In genomic region chr20:51014797-51015722, GRCh38 we compare ENCODE assay signal across 9 cellular contexts. TPM values are rescaled to one million over a fixed set of nuclear protein-coding genes. Genes with fewer than 3 reads are reported as not detected.
DNase-seq lines count a peak whose midpoint lies in the region; ATAC-seq, FAIRE-seq and TF ChIP-seq lines count a peak whose summit lies in the region.
"Had no signal": no experiment of that assay in that cellular context is flagged by ENCODE, and none has a peak within 500 bp of the region (broad histone marks: within the 10 kb centered on the region; RNA-seq: fewer than 3 reads in every experiment).

No MANE protein-coding gene starts in this region.

- H3K27me3 ChIP-seq in PC-3 (ENCODE audit: low read length) (no peaks in the 10 kb centered on the region), colonic mucosa (no peaks in the 10 kb centered on the region), lower lobe of right lung (ENCODE audit: low read depth) (peaks cover 22% of the 10 kb centered on the region)

- H3K36me3 ChIP-seq in PC-3 (ENCODE audit: low read depth, low read length), result no peaks in the 10 kb centered on the region
- no peaks in the 10 kb centered on the region for H3K36me3 ChIP-seq in colonic mucosa
- no peaks in the 10 kb centered on the region for H3K36me3 ChIP-seq in lower lobe of right lung

- no peaks in the 10 kb centered on the region for H3F3A ChIP-seq in PC-3 (ENCODE audit: low read length, unreplicated experiment)

- no TSS peak for BruUV-seq in PC-3 (replicated peaks; lab: Mats Ljungman, UMichigan)

- no peak for TF ChIP-seq POLR2A in GM12891 (IDR thresholded peaks at IDR 0.05; ENCODE audit: low read depth, low read length)

- no peaks in the 10 kb centered on the region for H3K79me2 ChIP-seq in PC-3 (ENCODE audit: low read length)

- peak; percentile 85 for DNase-seq in COLO829 (ENCODE audit: low spot score)
- DNase-seq in H4 (ENCODE audit: low spot score), result peak; percentile 60
- peak; percentile 90 for DNase-seq in PC-3
- peak; percentile 65 for DNase-seq in colonic mucosa
- no peak for DNase-seq in lower lobe of right lung
- DNase-seq in stimulated activated naive CD4-positive, alpha-beta T cell (lab: John Stamatoyannopoulos, UW), result no peak
- DNase-seq in GM12891 (ENCODE audit: insufficient read length, low spot score), result no peak

- intact Hi-C loops in PC-3 (cut with micrococcal nuclease), result loop anchor here (1.0 kb wide), 1 partner anchor 291 kb away; no protein-coding TSS in a partner anchor
- intact Hi-C loops in colonic mucosa (cut with DNase I), result no loop called here
- intact Hi-C loops in lower lobe of right lung (cut with DNase I), result no loop called here

- CTCF ChIA-PET in PC-3 (lab: Charles Lee), result interaction anchor here (0.5 to 1.5 kb wide), 7 partner anchors 8 to 312 kb away, joined by 3 to 13 read pairs (median 5); no protein-coding TSS in a partner anchor

- H3K9ac ChIP-seq in PC-3 (ENCODE audit: low read length) (no peak overlapping the region), colonic mucosa (ENCODE audit: low read depth in 2 of 2, low read length in 2 of 2) (no peak overlapping the region)

- H3K9me2 ChIP-seq in PC-3 (replicated peaks; ENCODE audit: low read length), result no peaks in the 10 kb centered on the region

- FAIRE-seq in GM12891 (lab: Jason Lieb, UNC), result no peak
- FAIRE-seq: TTC549 had no signal

- TF ChIP-seq CTCF in PC-3 (conservative IDR thresholded peaks at IDR 0.05; ENCODE audit: low read depth, low read length) (peak; percentile 98), colonic mucosa (IDR thresholded peaks at IDR 0.05) (peak; percentile 55), lower lobe of right lung (IDR thresholded peaks at IDR 0.05) (peak; percentile 45)

- H2AFZ ChIP-seq in PC-3 (ENCODE audit: low read length), result no peak overlapping the region

- H3K4me2 ChIP-seq in PC-3 (ENCODE audit: low read length), result no peak overlapping the region

- no peaks in the 10 kb centered on the region for H3K4me1 ChIP-seq in PC-3 (ENCODE audit: insufficient read depth, low read length)
- H3K4me1 ChIP-seq in colonic mucosa, result no peaks in the 10 kb centered on the region
- no peaks in the 10 kb centered on the region for H3K4me1 ChIP-seq in lower lobe of right lung

- POLR2A ChIA-PET in PC-3 (lab: Charles Lee; ENCODE audit: unreplicated experiment), result no interaction called here

- H3K27ac ChIP-seq in PC-3 (ENCODE audit: low read length) (no peak overlapping the region), colonic mucosa (no peak overlapping the region), lower lobe of right lung (no peak overlapping the region)

- H3K9me3 ChIP-seq in PC-3 (ENCODE audit: low read length) (no peaks in the 10 kb centered on the region), colonic mucosa (no peaks in the 10 kb centered on the region), lower lobe of right lung (no peaks in the 10 kb centered on the region)

- ATAC-seq in PC-3, result peak; percentile 85
- ATAC-seq in lower lobe of right lung, result peak; percentile 18 to 36
- ATAC-seq in GM21423 (IDR thresholded peaks at IDR 0.05; ENCODE audit: unreplicated experiment), result no peak

- no peaks in the 10 kb centered on the region for H4K20me1 ChIP-seq in PC-3 (ENCODE audit: low read length)

- H3K4me3 ChIP-seq in PC-3 (ENCODE audit: low read length) (no peak overlapping the region), colonic mucosa (no peak overlapping the region), lower lobe of right lung (no peak overlapping the region)

TF ChIP-seq in GM12891, 5 proteins besides CTCF, POLR2A, EP300 and RAD21:
- no peak for TF ChIP-seq PAX5 (IDR thresholded peaks at IDR 0.05; ENCODE audit: insufficient read depth, low read length, severe bottlenecking)
- no peak for TF ChIP-seq POLR2AphosphoS5 (IDR thresholded peaks at IDR 0.05; ENCODE audit: low read depth, low read length)
- no peak for TF ChIP-seq POU2F2 (IDR thresholded peaks at IDR 0.05; ENCODE audit: low read depth, low read length)
- no peak for TF ChIP-seq SPI1 (IDR thresholded peaks at IDR 0.05; ENCODE audit: low read depth, low read length)
- no peak for TF ChIP-seq TAF1 (IDR thresholded peaks at IDR 0.05; ENCODE audit: low read depth, low read length)

RNA-seq across cellular contexts. Expression of gene KCNG1, which starts 7.8 kb away (rescaled TPM):
- total RNA-seq in H4 (2014; rRNA removed; shearing (Covaris generic)), result 11.3 and 24.5 TPM in 2 replicates
- total RNA-seq in PC-3 (2014; rRNA removed), result 61.5 and 74.1 TPM in 2 replicates
- 10 to 100 TPM in 1 of 2 donors, 1 to 10 TPM in 1; 5.8 to 10.3 TPM for total RNA-seq in colonic mucosa
- total RNA-seq in lower lobe of right lung, result not detected
- polyA plus RNA-seq in GM12891 (2012; ENCODE audit: low read depth, missing spikeins), result 0.12 TPM

RNA-seq across cellular contexts. Expression of gene MOCS3, which starts 56.4 kb away (rescaled TPM):
- 5.8 and 6.4 TPM in 2 replicates for total RNA-seq in H4 (2014; rRNA removed; shearing (Covaris generic))
- total RNA-seq in PC-3 (2014; rRNA removed) (11.3 and 13.4 TPM in 2 replicates), colonic mucosa (1 to 10 TPM; 4.6 to 5.1 TPM), lower lobe of right lung (4.7 TPM)
- polyA plus RNA-seq in GM12891 (2012; ENCODE audit: low read depth, missing spikeins), result 1.6 TPM

RNA-seq across cellular contexts. Expression of gene DPM1, which starts 56.7 kb away (rescaled TPM):
- 115 and 141 TPM in 2 replicates for total RNA-seq in H4 (2014; rRNA removed; shearing (Covaris generic))
- total RNA-seq in PC-3 (2014; rRNA removed), result 70.7 and 87.0 TPM in 2 replicates
- total RNA-seq in colonic mucosa, result 10 to 100 TPM; 37.0 to 43.9 TPM
- 31.2 TPM for total RNA-seq in lower lobe of right lung
- 54.4 TPM for polyA plus RNA-seq in GM12891 (2012; ENCODE audit: low read depth, missing spikeins)

Comparison
In these comparisons a context has a peak if more than half of its experiments do, and no peak if none do; other contexts are left out.
1. DNase-seq: peak in COLO829 (single experiment), H4 (single experiment), PC-3 (single experiment) and colonic mucosa (single experiment); none in lower lobe of right lung (single experiment), stimulated activated naive CD4-positive, alpha-beta T cell (0 of 6) and GM12891 (single experiment).
2. CTCF ChIP-seq: peak in every context shown above with its lines; median percentile 98 in PC-3; 55 in colonic mucosa; 45 in lower lobe of right lung.